8 cellular contexts compared by ENCODE assay signal in genomic region chr3:156826896-156827882, GRCh38. TPM values are rescaled to one million over a fixed set of nuclear protein-coding genes. Genes with fewer than 3 reads are reported as not detected.
DNase-seq lines count a peak whose midpoint lies in the region; ATAC-seq and TF ChIP-seq lines count a peak whose summit lies in the region.

No MANE protein-coding gene starts in this region.

- intact Hi-C loops in mucosa of descending colon (cut with DNase I, micrococcal nuclease): loop anchor here (10.0 kb wide), 2 partner anchors 248 to 308 kb away; no protein-coding TSS in a partner anchor

- peak overlapping the region; percentile 82 for H3K27ac ChIP-seq in caudate nucleus (ENCODE audit: low read depth, low read length)

- no peaks in the 10 kb centered on the region for H3K4me1 ChIP-seq in mucosa of descending colon (ENCODE audit: low read depth)

- no peak for TF ChIP-seq CTCF in LNCaP clone FGC (IDR thresholded peaks at IDR 0.05; ENCODE audit: control insufficient read depth, extremely low read depth, insufficient read depth)
- no peak for TF ChIP-seq CTCF in mucosa of descending colon (IDR thresholded peaks at IDR 0.05)

- H3K9me3 ChIP-seq in mucosa of descending colon: no peaks in the 10 kb centered on the region

- ATAC-seq in mucosa of descending colon: no peak
- ATAC-seq in activated CD4-positive, CD25-positive, alpha-beta regulatory T cell treated with anti-CD3 and anti-CD28 coated beads, Interleukin-2, amount 50 U/mL, for 24 hours: no peak
- ATAC-seq in HG02642 (IDR thresholded peaks at IDR 0.05; ENCODE audit: poor library complexity, unreplicated experiment): no peak

- H3K36me3 ChIP-seq in mucosa of descending colon (ENCODE audit: low read depth): no peaks in the 10 kb centered on the region

- DNase-seq in DMS153 (lab: John Stamatoyannopoulos, UW): peak; percentile 28
- DNase-seq in DMS153 treated with DMSO at 0.1 percent for 48 hours (lab: John Stamatoyannopoulos, UW; ENCODE audit: unreplicated experiment): no peak
- no peak for DNase-seq in LNCaP clone FGC (ENCODE audit: low read depth)
- DNase-seq in caudate nucleus (lab: John Stamatoyannopoulos, UW): no peak
- no peak for DNase-seq in mucosa of descending colon
- DNase-seq in 8988T: no peak

- peak overlapping the region; percentile 62 for H3K4me3 ChIP-seq in LNCaP clone FGC (ENCODE audit: low read depth, low read length)
- peak overlapping the region; percentile 43 for H3K4me3 ChIP-seq in mucosa of descending colon

RNA-seq across cellular contexts. Expression of gene LEKR1, which starts 1.0 kb away (rescaled TPM):
- 1 to 10 TPM; 1.9 to 3.5 (median 1.9) TPM for total RNA-seq in mucosa of descending colon
